32 cellular contexts compared by ENCODE assay signal in genomic region chr1:22868331-22868730, GRCh38.
"Had no signal": no experiment of that assay in that cellular context is flagged by ENCODE, and none has a peak within 500 bp of the region (broad histone marks: within the 10 kb centered on the region; RNA-seq: fewer than 3 reads in every experiment).

No MANE protein-coding gene starts in this region.

- H3K27me3 ChIP-seq: ascending aorta, brain microvascular endothelial cell, dorsolateral prefrontal cortex, hepatocyte, pancreas, sigmoid colon, upper lobe of right lung had no signal

- H3K4me1 ChIP-seq: ascending aorta, gastrocnemius medialis, pancreas, upper lobe of right lung had no signal

- H3K9me3 ChIP-seq: ascending aorta, gastrocnemius medialis, pancreas, prostate gland, upper lobe of right lung had no signal

- DNase-seq: activated CD4-positive, alpha-beta memory T cell treated with anti-CD3 and anti-CD28 coated beads, Interleukin-2, amount 10 ng/mL, durations not matched to agents 7 days and 5 days; activated CD4-positive, alpha-beta T cell treated with anti-CD3 and anti-CD28 coated beads, Interleukin-2, amount 10 ng/mL, durations not matched to agents 24 days and 14 days; activated CD4-positive, CD25-positive, alpha-beta regulatory T cell treated with anti-CD3 and anti-CD28 coated beads, Interleukin-2, amount 50 U/mL, for 72 hours; activated CD8-positive, alpha-beta memory T cell treated with anti-CD3 and anti-CD28 coated beads, Interleukin-2, amount 50 U/mL, for 48 hours; activated gamma-delta T cell; activated naive CD4-positive, alpha-beta T cell treated with anti-CD3 and anti-CD28 coated beads, Interleukin-2, amount 10 ng/mL, durations not matched to agents 7 days and 5 days; activated naive CD8-positive, alpha-beta T cell treated with anti-CD3 and anti-CD28 coated beads, Interleukin-2, amount 10 ng/mL, durations not matched to agents 7 days and 5 days; activated T-cell treated with anti-CD3 and anti-CD28 coated beads, Interleukin-2, amount 50 U/mL, for 24 hours; brain microvascular endothelial cell; dorsolateral prefrontal cortex; effector memory CD4-positive, alpha-beta T cell; gastrocnemius medialis; glutamatergic neuron; left cardiac atrium; mammary epithelial cell; naive B cell; pancreas; retina; sigmoid colon; small intestine; stimulated activated CD4-positive, alpha-beta T cell treated with anti-CD3 and anti-CD28 coated beads, Interleukin-4, amount 100 ng/mL, for 24 hours; stimulated activated naive CD8-positive, alpha-beta T cell treated with anti-CD3 and anti-CD28 coated beads, Interleukin-15, amount 100 ng/mL, for 72 hours; substantia nigra; T-helper 17 cell; T1000; upper lobe of right lung had no signal

- FAIRE-seq: keratinocyte, pancreas, small intestine had no signal

- H3K4me3 ChIP-seq: ascending aorta, coronary artery, dorsolateral prefrontal cortex, gastrocnemius medialis, hepatocyte, pancreas, prostate gland, sigmoid colon, upper lobe of right lung had no signal

- H3K79me2 ChIP-seq: hepatocyte had no signal

- H3K36me3 ChIP-seq: ascending aorta, gastrocnemius medialis, pancreas, prostate gland, sigmoid colon, upper lobe of right lung had no signal

- H3K27ac ChIP-seq: ascending aorta, brain microvascular endothelial cell, coronary artery, dorsolateral prefrontal cortex, gastrocnemius medialis, hepatocyte, pancreas, prostate gland, sigmoid colon, upper lobe of right lung had no signal

- ATAC-seq: gastrocnemius medialis; left cardiac atrium; pancreas; stimulated activated effector memory CD8-positive, alpha-beta T cell treated with anti-CD3 and anti-CD28 coated beads, Interleukin-12 subunit alpha, Interleukin-12 subunit beta, amount 100 ng/mL, for 72 hours; stimulated activated naive CD8-positive, alpha-beta T cell treated with anti-CD3 and anti-CD28 coated beads, Interleukin-15, amount 100 ng/mL, for 72 hours; T-helper 17 cell; upper lobe of right lung had no signal

- H3K4me2 ChIP-seq: hepatocyte had no signal

- H2AFZ ChIP-seq: hepatocyte had no signal
